Comparison of ENCODE assay signal across 17 cellular contexts in the genomic region with DNA sequence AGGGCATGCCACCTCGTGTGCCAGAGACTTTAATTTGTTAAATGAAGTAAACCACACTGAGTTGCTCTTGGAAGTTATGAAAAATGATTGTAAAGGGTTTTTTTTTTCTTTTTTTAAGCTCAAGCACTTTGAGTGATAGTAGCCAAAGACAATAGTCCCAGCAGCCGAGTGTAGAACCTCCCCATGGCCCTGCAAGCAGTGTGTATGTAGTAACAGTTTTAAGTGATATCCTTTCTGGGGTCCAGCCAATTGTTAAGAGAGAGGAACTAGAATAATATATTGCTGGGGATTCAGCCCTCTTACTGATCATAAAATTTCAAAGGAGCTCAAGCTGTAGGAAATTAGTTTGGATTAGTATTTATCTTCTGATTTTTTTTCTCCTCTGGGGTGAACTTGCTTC. TPM values are rescaled to one million over a fixed set of nuclear protein-coding genes. Genes with fewer than 3 reads are reported as not detected.
DNase-seq lines count a peak whose midpoint lies in the region; ATAC-seq and TF ChIP-seq lines count a peak whose summit lies in the region.
"Had no signal": no experiment of that assay in that cellular context is flagged by ENCODE, and none has a peak within 500 bp of the region (broad histone marks: within the 10 kb centered on the region; RNA-seq: fewer than 3 reads in every experiment).

No MANE protein-coding gene starts in this region.

- no peaks in the 10 kb centered on the region for H3F3A ChIP-seq in Loucy (ENCODE audit: low read depth)

- DNase-seq in GM03348 (ENCODE audit: low spot score): peak; percentile 22
- DNase-seq in fibroblast of the aortic adventitia (ENCODE audit: low read depth): peak; percentile 50
- no peak for DNase-seq in thoracic aorta (ENCODE audit: low spot score)
- DNase-seq in GM13976 (ENCODE audit: low spot score): no peak
- no peak for DNase-seq in SIG-M5 treated with dmso at 0.1 percent for 504 hours (lab: John Stamatoyannopoulos, UW; ENCODE audit: unreplicated experiment)
- no peak for DNase-seq in CD4-positive, alpha-beta memory T cell
- DNase-seq: BE2C; CD8-positive, alpha-beta T cell; DMS79 treated with DMSO at 0.1 percent for 48 hours; GOT3; KG1; NCI-H1048; NCI-H1436 treated with DMSO at 0.1 percent for 48 hours; NCI-H2081; NCI-H774 had no signal

- H3K9me2 ChIP-seq in Loucy (replicated peaks; ENCODE audit: low read depth, low read length): no peaks in the 10 kb centered on the region

- TF ChIP-seq CTCF in Loucy (conservative IDR thresholded peaks at IDR 0.05; ENCODE audit: low read length) (no peak), fibroblast of the aortic adventitia (IDR thresholded peaks at IDR 0.05; ENCODE audit: insufficient read depth, low read length) (no peak), thoracic aorta (IDR thresholded peaks at IDR 0.05) (no peak), GM13976 (IDR thresholded peaks at IDR 0.05; ENCODE audit: borderline replicate concordance, control extremely low read depth, extremely low read depth, insufficient read depth, missing control alignments) (no peak)

- H3K36me3 Mint-ChIP-seq in CD4-positive, alpha-beta memory T cell: no peaks in the 10 kb centered on the region
- H3K36me3 Mint-ChIP-seq: CD8-positive, alpha-beta T cell had no signal

- POLR2A ChIA-PET in CD4-positive, alpha-beta memory T cell (lab: Charles Lee; ENCODE audit: partially characterized antibody): no interaction called here

- no peaks in the 10 kb centered on the region for H3K4me1 Mint-ChIP-seq in CD4-positive, alpha-beta memory T cell

- in situ Hi-C loops in GM13976 (cut with MboI; ENCODE audit: low sequenced_read_pairs, unreplicated experiment): no loop called here

- H3K9me3 ChIP-seq in Loucy (ENCODE audit: insufficient read depth, low read depth, low read length): no peaks in the 10 kb centered on the region
- H3K9me3 ChIP-seq in thoracic aorta: no peaks in the 10 kb centered on the region
- no peaks in the 10 kb centered on the region for H3K9me3 ChIP-seq in CD4-positive, alpha-beta memory T cell (ENCODE audit: control insufficient read depth in 1 of 2, low read length in 2 of 2)
- H3K9me3 ChIP-seq: BE2C had no signal

- no peaks in the 10 kb centered on the region for H3K36me3 ChIP-seq in Loucy (ENCODE audit: insufficient read depth, low read length)
- H3K36me3 ChIP-seq in thoracic aorta: no peaks in the 10 kb centered on the region
- H3K36me3 ChIP-seq in CD4-positive, alpha-beta memory T cell (ENCODE audit: insufficient read depth, low read length): no peaks in the 10 kb centered on the region
- H3K36me3 ChIP-seq: BE2C had no signal

- H3K27me3 ChIP-seq in Loucy (ENCODE audit: insufficient read depth, low read length, poor library complexity, severe bottlenecking): no peaks in the 10 kb centered on the region
- no peaks in the 10 kb centered on the region for H3K27me3 ChIP-seq in thoracic aorta (replicated peaks; ENCODE audit: insufficient read depth)
- H3K27me3 ChIP-seq in CD4-positive, alpha-beta memory T cell (ENCODE audit: insufficient read depth, low read length): no peaks in the 10 kb centered on the region

- H3K27ac Mint-ChIP-seq in CD4-positive, alpha-beta memory T cell: no peak overlapping the region
- H3K27ac Mint-ChIP-seq: CD8-positive, alpha-beta T cell had no signal

- H3K4me2 ChIP-seq in Loucy (ENCODE audit: low read depth, low read length, poor library complexity, severe bottlenecking): no peak overlapping the region

- H3K4me1 ChIP-seq in Loucy (ENCODE audit: insufficient read depth, low read length, poor library complexity, severe bottlenecking) (no peaks in the 10 kb centered on the region), thoracic aorta (ENCODE audit: control insufficient read depth in 1 of 2, low read depth in 2 of 2) (peaks cover 14 to 26% of the 10 kb centered on the region in 2 donors)
- no peaks in the 10 kb centered on the region for H3K4me1 ChIP-seq in CD4-positive, alpha-beta memory T cell (ENCODE audit: insufficient read depth, low read length)
- H3K4me1 ChIP-seq: BE2C had no signal

- no peaks in the 10 kb centered on the region for H4K20me1 ChIP-seq in Loucy (ENCODE audit: insufficient read depth, low read length, poor library complexity, severe bottlenecking)

- ATAC-seq in thoracic aorta (ENCODE audit: insufficient number of reproducible peaks, low FRiP score, low read depth): peak; percentile 69
- ATAC-seq: CD8-positive, alpha-beta T cell had no signal

- peak overlapping the region; percentile 33 to 65 for H3K27ac ChIP-seq in thoracic aorta
- no peak overlapping the region for H3K27ac ChIP-seq in CD4-positive, alpha-beta memory T cell (ENCODE audit: low read depth, low read length)
- H3K27ac ChIP-seq: SK-N-MC had no signal

- H3K27me3 Mint-ChIP-seq in CD4-positive, alpha-beta memory T cell: peaks cover 0 to 1% of the 10 kb centered on the region in 2 donors

- no peak overlapping the region for H3K9ac ChIP-seq in Loucy (ENCODE audit: low read depth, low read length, poor library complexity, severe bottlenecking)

- no peak overlapping the region for H3K4me3 Mint-ChIP-seq in CD4-positive, alpha-beta memory T cell
- H3K4me3 Mint-ChIP-seq: CD8-positive, alpha-beta T cell had no signal

- intact Hi-C loops in CD4-positive, alpha-beta memory T cell (cut with micrococcal nuclease): no loop called here

- peaks cover 0 to 21% (median 4%) of the 10 kb centered on the region in 8 donors for H3K9me3 Mint-ChIP-seq in CD4-positive, alpha-beta memory T cell

- CTCF ChIA-PET in CD4-positive, alpha-beta memory T cell (lab: Charles Lee; ENCODE audit: partially characterized antibody): no interaction called here

- H3K4me3 ChIP-seq in Loucy (ENCODE audit: low read length, poor library complexity, severe bottlenecking) (no peak overlapping the region), fibroblast of the aortic adventitia (ENCODE audit: low read depth, low read length) (no peak overlapping the region), thoracic aorta (no peak overlapping the region)
- no peak overlapping the region for H3K4me3 ChIP-seq in CD4-positive, alpha-beta memory T cell (ENCODE audit: low read length in 2 of 2)
- H3K4me3 ChIP-seq: SK-N-MC had no signal

- 0 out of 2 replicates have a peak overlapping the region, but pooled peaks have one; percentile 47 for H2AFZ ChIP-seq in Loucy (ENCODE audit: low read length)

- no peaks in the 10 kb centered on the region for H3K79me2 ChIP-seq in Loucy (ENCODE audit: insufficient read depth, low read length)

RNA-seq across cellular contexts. Expression of a gene that starts 43.1 kb away (rescaled TPM):
- total RNA-seq in fibroblast of the aortic adventitia (ENCODE audit: low replicate concordance): 2.8 and 23.7 TPM in 2 replicates
- 10 to 100 TPM; 25.7 to 34.3 TPM for total RNA-seq in thoracic aorta
- under 1 TPM in 1 of 2 experiments, not detected in 1; 0.06 TPM for total RNA-seq in CD4-positive, alpha-beta memory T cell
- not detected for polyA plus RNA-seq in CD4-positive, alpha-beta memory T cell
- total RNA-seq: CD8-positive, alpha-beta T cell had no signal

Comparison
In these comparisons a context has a peak if more than half of its experiments do, and no peak if none do; other contexts are left out.
1. DNase-seq: peak in GM03348 (single experiment) and fibroblast of the aortic adventitia (single experiment); none in thoracic aorta (single experiment), GM13976 (single experiment), SIG-M5 treated with dmso at 0.1 percent for 504 hours (single experiment) and CD4-positive, alpha-beta memory T cell (0 of 5).